ENCODE assay signal across 20 cellular contexts in genomic region chr1:192598589-192598988, GRCh38. TPM values are rescaled to one million over a fixed set of nuclear protein-coding genes. Genes with fewer than 3 reads are reported as not detected.
DNase-seq lines count a peak whose midpoint lies in the region; ATAC-seq and TF ChIP-seq lines count a peak whose summit lies in the region.
"Had no signal": no experiment of that assay in that cellular context is flagged by ENCODE, and none has a peak within 500 bp of the region (broad histone marks: within the 10 kb centered on the region; RNA-seq: fewer than 3 reads in every experiment).

No MANE protein-coding gene starts in this region.

- no peak for DNase-seq in osteoblast (ENCODE audit: insufficient read length, low spot score, missing footprints)
- DNase-seq in effector CD8-positive, alpha-beta T cell (lab: John Stamatoyannopoulos, UW), result no peak
- DNase-seq in NCI-H128 (lab: John Stamatoyannopoulos, UW; ENCODE audit: unreplicated experiment), result no peak
- DNase-seq in inferior parietal cortex (ENCODE audit: extremely low spot score), result no peak
- DNase-seq: C1 segment of cervical spinal cord, DMS79 treated with DMSO at 0.1 percent for 48 hours, GOT3, MV-4-11, NCI-H1417, NCI-H187 treated with DMSO at 0.1 percent for 48 hours, NCI-H226, NCI-H82, SHP77, SK-N-SH, T-cell had no signal

- H3K27ac ChIP-seq in osteoblast (ENCODE audit: low read depth, low read length), result no peak overlapping the region

- peak; percentile 21 for ATAC-seq in GM18868 (IDR thresholded peaks at IDR 0.05; ENCODE audit: unreplicated experiment)
- ATAC-seq in HG02798 (IDR thresholded peaks at IDR 0.05; ENCODE audit: poor library complexity, unreplicated experiment), result peak; percentile 30
- ATAC-seq: T-cell had no signal

- no peaks in the 10 kb centered on the region for H4K20me1 ChIP-seq in Loucy (ENCODE audit: insufficient read depth, low read length, poor library complexity, severe bottlenecking)
- no peaks in the 10 kb centered on the region for H4K20me1 ChIP-seq in osteoblast (ENCODE audit: insufficient read depth, low read length)

- H3F3A ChIP-seq in Loucy (ENCODE audit: low read depth), result no peaks in the 10 kb centered on the region

- no peaks in the 10 kb centered on the region for H3K9me3 ChIP-seq in Loucy (ENCODE audit: insufficient read depth, low read depth, low read length)
- no peaks in the 10 kb centered on the region for H3K9me3 ChIP-seq in osteoblast (ENCODE audit: low read depth, low read length)
- H3K9me3 ChIP-seq: SK-N-SH had no signal

- no peaks in the 10 kb centered on the region for H3K9me2 ChIP-seq in Loucy (replicated peaks; ENCODE audit: low read depth, low read length)
- H3K9me2 ChIP-seq: SK-N-SH had no signal

- H3K79me2 ChIP-seq in Loucy (ENCODE audit: insufficient read depth, low read length) (no peaks in the 10 kb centered on the region), osteoblast (ENCODE audit: insufficient read depth, low read length) (no peaks in the 10 kb centered on the region)

- no peak overlapping the region for H3K4me3 ChIP-seq in Loucy (ENCODE audit: low read length, poor library complexity, severe bottlenecking)
- H3K4me3 ChIP-seq in osteoblast (ENCODE audit: insufficient read depth, low read length), result no peak overlapping the region

- H3K4me1 ChIP-seq in Loucy (ENCODE audit: insufficient read depth, low read length, poor library complexity, severe bottlenecking) (peaks cover 33% of the 10 kb centered on the region), osteoblast (ENCODE audit: insufficient read depth, low read length) (no peaks in the 10 kb centered on the region)

- H3K9ac ChIP-seq in Loucy (ENCODE audit: low read depth, low read length, poor library complexity, severe bottlenecking), result no peak overlapping the region
- H3K9ac ChIP-seq: SK-N-SH had no signal

- H3K4me2 ChIP-seq in Loucy (ENCODE audit: low read depth, low read length, poor library complexity, severe bottlenecking) (peak overlapping the region; percentile 30), osteoblast (ENCODE audit: insufficient read depth, low read length) (no peak overlapping the region)
- H3K4me2 ChIP-seq: SK-N-SH had no signal

- TF ChIP-seq CTCF in Loucy (conservative IDR thresholded peaks at IDR 0.05; ENCODE audit: low read length), result no peak
- no peak for TF ChIP-seq CTCF in osteoblast (IDR thresholded peaks at IDR 0.05; ENCODE audit: extremely low read depth, low read depth, low read length)

- H3K27me3 ChIP-seq in Loucy (ENCODE audit: insufficient read depth, low read length, poor library complexity, severe bottlenecking) (no peaks in the 10 kb centered on the region), osteoblast (ENCODE audit: insufficient read depth, low read length) (no peaks in the 10 kb centered on the region)

- H2AFZ ChIP-seq in Loucy (ENCODE audit: low read length) (no peak overlapping the region), osteoblast (ENCODE audit: low read length) (peak overlapping the region; percentile 34)

- H3K36me3 ChIP-seq in Loucy (ENCODE audit: insufficient read depth, low read length) (no peaks in the 10 kb centered on the region), osteoblast (ENCODE audit: insufficient read depth, low read length) (no peaks in the 10 kb centered on the region)

RNA-seq across cellular contexts. Expression of gene RGS1, which starts 23.0 kb away (rescaled TPM):
- total RNA-seq in osteoblast, result not detected in 2 replicates
- total RNA-seq: A673 had no signal

RNA-seq across cellular contexts. Expression of gene RGS13, which starts 37.4 kb away (rescaled TPM):
- total RNA-seq in osteoblast, result not detected in 2 replicates
- total RNA-seq: A673, G401 had no signal
